ENCODE assay signal across 1 cellular context in the genomic region with DNA sequence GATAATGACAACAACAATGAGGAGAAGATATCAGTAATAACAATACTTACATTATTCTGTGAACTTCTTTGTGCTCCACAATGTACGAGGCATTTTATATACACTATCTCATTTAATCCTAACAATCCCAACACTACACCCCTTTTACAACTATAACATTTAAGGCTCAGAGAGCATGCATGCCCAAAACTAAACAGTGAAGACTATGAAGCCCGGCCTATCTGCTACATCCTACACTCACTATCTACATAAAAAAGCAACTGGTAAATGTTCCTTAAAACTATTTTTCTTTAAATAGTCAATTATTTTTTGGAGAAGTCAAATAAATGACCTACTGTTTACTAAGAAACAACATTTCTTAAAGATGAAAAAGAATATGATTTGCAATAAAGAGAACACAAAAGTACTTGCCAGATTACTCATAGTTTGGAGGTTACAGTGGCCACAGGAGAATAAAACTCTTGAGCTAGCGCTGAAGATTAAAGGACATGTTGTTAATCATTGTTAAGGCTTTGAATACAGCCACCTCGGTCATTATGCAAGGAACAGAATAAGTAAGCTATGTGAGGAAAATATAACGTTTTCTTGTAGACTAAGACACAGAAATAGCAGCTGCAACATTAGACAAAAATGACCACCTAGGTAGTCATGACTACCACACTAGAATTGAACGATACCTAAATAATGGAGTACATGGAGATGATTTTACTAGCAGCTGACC.
TF ChIP-seq lines count a peak whose summit lies in the region.

No MANE protein-coding gene starts in this region.

TF ChIP-seq in A549, 52 proteins besides CTCF, POLR2A, EP300 and RAD21 (continued from another document):
- TF ChIP-seq RARB (CRISPR knock-in tag; IDR thresholded peaks at IDR 0.05) (no peak), TP53 (CRISPR knock-in tag; IDR thresholded peaks at IDR 0.05) (no peak), MAFK (IDR thresholded peaks at IDR 0.05; ENCODE audit: partially characterized antibody) (no peak), EHF (CRISPR knock-in tag; IDR thresholded peaks at IDR 0.05) (no peak), FOSB (CRISPR knock-in tag; IDR thresholded peaks at IDR 0.05) (no peak)
